Comparison of ENCODE assay signal across 1 cellular context in genomic region chr4:100414016-100414790, GRCh38.
TF ChIP-seq lines count a peak whose summit lies in the region.

No MANE protein-coding gene starts in this region.

TF ChIP-seq in H1, 55 proteins besides CTCF, POLR2A, EP300 and RAD21:
- no peak for TF ChIP-seq CREB1 (IDR thresholded peaks at IDR 0.05)
- TF ChIP-seq SP4 (IDR thresholded peaks at IDR 0.05; ENCODE audit: low read length) = no peak
- no peak for TF ChIP-seq CEBPB (IDR thresholded peaks at IDR 0.05; ENCODE audit: low read depth, low read length)
TF ChIP-seq in H1: peak in this region for 0.
